In the genomic region with DNA sequence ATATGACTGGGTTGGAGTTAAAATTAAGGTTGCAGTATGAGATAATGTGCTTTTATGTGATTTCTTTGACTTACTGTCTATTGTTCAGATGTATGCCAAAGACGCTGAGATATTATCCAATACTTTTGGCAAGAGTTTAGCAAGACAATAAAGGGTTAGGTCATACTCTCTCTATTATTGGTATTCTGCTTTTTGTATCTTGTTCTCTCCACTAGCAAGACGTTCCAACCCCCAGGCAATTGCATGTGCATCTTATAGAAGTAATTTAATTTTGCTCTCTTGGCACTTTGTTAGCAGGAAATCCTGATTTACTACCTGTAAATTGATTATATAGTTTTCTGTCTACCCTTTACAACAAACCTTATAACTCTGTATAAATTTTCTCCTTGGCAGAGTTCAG, we compare ENCODE assay signal across 8 cellular contexts.
"Had no signal": no experiment of that assay in that cellular context is flagged by ENCODE, and none has a peak within 500 bp of the region (broad histone marks: within the 10 kb centered on the region; RNA-seq: fewer than 3 reads in every experiment).

No MANE protein-coding gene starts in this region.

- H2AFZ ChIP-seq: GM23248 had no signal

- H3K27ac ChIP-seq: GM23248, HL-60 had no signal

- DNase-seq: GM23248, GOT3, H7, HCEC 1CT, IMR-90, KG1 had no signal

- H3K4me3 ChIP-seq: GM23248, K562 had no signal

- H3K9ac ChIP-seq: GM23248 had no signal
